19 cellular contexts compared by ENCODE assay signal in the genomic region with DNA sequence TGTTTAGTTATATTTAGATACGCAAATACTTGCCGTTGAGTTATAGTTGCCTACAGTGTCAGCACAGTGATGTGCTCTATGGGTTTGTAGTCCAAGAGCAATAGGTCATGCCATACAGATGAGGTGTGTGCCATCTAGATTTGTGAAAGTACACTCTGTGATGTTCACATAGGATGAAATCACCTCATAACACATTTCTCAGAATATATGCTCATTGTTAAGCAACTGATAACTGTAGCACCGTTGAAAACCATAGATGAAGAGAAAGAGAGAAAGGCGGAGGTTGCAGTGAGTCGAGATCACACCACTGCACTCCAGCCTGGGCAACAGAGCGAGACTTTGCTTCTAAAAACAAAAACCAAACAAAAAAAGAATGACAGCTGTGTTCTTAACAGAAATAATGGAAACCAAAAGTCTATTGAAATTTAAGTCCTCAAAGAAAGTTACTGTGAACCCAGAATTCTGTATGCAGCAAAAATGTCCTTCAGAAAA. TPM values are rescaled to one million over a fixed set of nuclear protein-coding genes. Genes with fewer than 3 reads are reported as not detected.
DNase-seq lines count a peak whose midpoint lies in the region; ATAC-seq and TF ChIP-seq lines count a peak whose summit lies in the region.
"Had no signal": no experiment of that assay in that cellular context is flagged by ENCODE, and none has a peak within 500 bp of the region (broad histone marks: within the 10 kb centered on the region; RNA-seq: fewer than 3 reads in every experiment).

No MANE protein-coding gene starts in this region.

- H3K4me3 ChIP-seq in HEK293 (ENCODE audit: low read depth, low read length) = no peak overlapping the region
- no peak overlapping the region for H3K4me3 ChIP-seq in effector memory CD4-positive, alpha-beta T cell (ENCODE audit: insufficient read depth, low read depth, low read length, poor library complexity, severe bottlenecking)
- H3K4me3 ChIP-seq: gastrocnemius medialis, MG63, ovary, skin epidermis had no signal

- ATAC-seq in activated T-cell treated with anti-CD3 and anti-CD28 coated beads, Interleukin-2, amount 50 U/mL, for 72 hours (replicated peaks in 1 of 2) = peak; percentile 52 to 77
- peak; percentile 51 for ATAC-seq in HG03565 (IDR thresholded peaks at IDR 0.05; ENCODE audit: unreplicated experiment)
- ATAC-seq in stimulated activated naive CD8-positive, alpha-beta T cell treated with anti-CD3 and anti-CD28 coated beads, Interleukin-15, Interleukin-2, amounts not matched to agents 100 U/mL and 50 U/mL, for 24 hours = peak; percentile 30
- ATAC-seq in effector memory CD8-positive, alpha-beta T cell (replicated peaks) = no peak
- ATAC-seq: gastrocnemius medialis had no signal

- peaks cover 0 to 3% of the 10 kb centered on the region in 2 donors for H3K9me3 Mint-ChIP-seq in activated T-cell treated with anti-CD3 and anti-CD28 coated beads, Interleukin-2, amount 50 U/mL, for 72 hours
- no peaks in the 10 kb centered on the region for H3K9me3 Mint-ChIP-seq in effector memory CD8-positive, alpha-beta T cell
- H3K9me3 Mint-ChIP-seq: endodermal cell had no signal

- no peaks in the 10 kb centered on the region for H3K9me3 ChIP-seq in HEK293 (ENCODE audit: control insufficient read depth, insufficient read depth, low read depth, low read length)
- no peaks in the 10 kb centered on the region for H3K9me3 ChIP-seq in effector memory CD4-positive, alpha-beta T cell (ENCODE audit: control insufficient read depth, low read length)
- H3K9me3 ChIP-seq: gastrocnemius medialis, ovary had no signal

- H3K36me3 Mint-ChIP-seq in activated T-cell treated with anti-CD3 and anti-CD28 coated beads, Interleukin-2, amount 50 U/mL, for 72 hours (ENCODE audit: insufficient read depth in 2 of 2) = peaks cover 8 to 21% of the 10 kb centered on the region in 2 donors
- H3K36me3 Mint-ChIP-seq in effector memory CD8-positive, alpha-beta T cell (ENCODE audit: insufficient read depth) = peaks cover 31% of the 10 kb centered on the region

- peaks cover 65% of the 10 kb centered on the region for H3K4me1 Mint-ChIP-seq in activated T-cell treated with anti-CD3 and anti-CD28 coated beads, Interleukin-2, amount 50 U/mL, for 72 hours (ENCODE audit: low read depth)
- peaks cover 33 to 54% of the 10 kb centered on the region in 2 donors for H3K4me1 Mint-ChIP-seq in effector memory CD8-positive, alpha-beta T cell (ENCODE audit: low read depth in 2 of 2)

- CTCF ChIA-PET in HEK293 (lab: Yijun Ruan, JAX) = no interaction called here

- DNase-seq in activated T-cell treated with anti-CD3 and anti-CD28 coated beads, Interleukin-2, amount 50 U/mL, for 72 hours = no peak
- no peak for DNase-seq in activated T-cell treated with anti-CD3 and anti-CD28 coated beads for 4 hours
- no peak for DNase-seq in stimulated activated naive CD8-positive, alpha-beta T cell treated with anti-CD3 and anti-CD28 coated beads, Interleukin-15, Interleukin-2, amounts not matched to agents 100 U/mL and 50 U/mL, for 24 hours
- DNase-seq in effector memory CD4-positive, alpha-beta T cell = no peak
- no peak for DNase-seq in effector memory CD8-positive, alpha-beta T cell
- DNase-seq in NCI-H2227 treated with DMSO at 0.1 percent for 48 hours (lab: John Stamatoyannopoulos, UW) = no peak
- DNase-seq: activated naive CD4-positive, alpha-beta T cell treated with Interleukin-2 at 50 U/mL for 16 hours; endodermal cell; gastrocnemius medialis; mesenchymal stem cell; MG63; NK-92 treated with Interleukin-12 subunit alpha and Interleukin-12 subunit beta, amount 100 ng/mL, for 24 hours; ovary; SHP77 treated with DMSO at 0.1 percent for 48 hours had no signal

- POLR2A ChIA-PET in HEK293 (lab: Yijun Ruan, JAX) = no interaction called here

- H3K27me3 ChIP-seq in effector memory CD4-positive, alpha-beta T cell (replicated peaks; ENCODE audit: control insufficient read depth, insufficient read depth, low read length, poor library complexity, severe bottlenecking) = no peaks in the 10 kb centered on the region
- H3K27me3 ChIP-seq: gastrocnemius medialis, MG63, ovary had no signal

- H3K27ac Mint-ChIP-seq in activated T-cell treated with anti-CD3 and anti-CD28 coated beads, Interleukin-2, amount 50 U/mL, for 72 hours = no peak overlapping the region
- H3K27ac Mint-ChIP-seq in effector memory CD8-positive, alpha-beta T cell = no peak overlapping the region
- H3K27ac Mint-ChIP-seq: endodermal cell had no signal

- no peak for TF ChIP-seq CTCF in HEK293 (tag by site-specific recombination; IDR thresholded peaks at IDR 0.05)

- H3K27ac ChIP-seq in HEK293 (ENCODE audit: extremely low read depth, low read depth, low read length) = no peak overlapping the region
- no peak overlapping the region for H3K27ac ChIP-seq in effector memory CD4-positive, alpha-beta T cell (ENCODE audit: insufficient read depth, low read length, poor library complexity, severe bottlenecking)
- H3K27ac ChIP-seq: gastrocnemius medialis, ovary, skin epidermis had no signal

- no peaks in the 10 kb centered on the region for H3K27me3 Mint-ChIP-seq in activated T-cell treated with anti-CD3 and anti-CD28 coated beads, Interleukin-2, amount 50 U/mL, for 72 hours (ENCODE audit: low read depth)
- no peaks in the 10 kb centered on the region for H3K27me3 Mint-ChIP-seq in effector memory CD8-positive, alpha-beta T cell

- no peak overlapping the region for H3K4me3 Mint-ChIP-seq in activated T-cell treated with anti-CD3 and anti-CD28 coated beads, Interleukin-2, amount 50 U/mL, for 72 hours
- no peak overlapping the region for H3K4me3 Mint-ChIP-seq in effector memory CD8-positive, alpha-beta T cell
- H3K4me3 Mint-ChIP-seq: endodermal cell had no signal

- no peaks in the 10 kb centered on the region; the same call in 1 of the 2 replicates for H3K4me1 ChIP-seq in HEK293 (ENCODE audit: control insufficient read depth, insufficient read depth, low read length)
- no peaks in the 10 kb centered on the region for H3K4me1 ChIP-seq in effector memory CD4-positive, alpha-beta T cell (ENCODE audit: control insufficient read depth, insufficient read depth, low read length, poor library complexity, severe bottlenecking)

- H3K36me3 ChIP-seq in HEK293 (ENCODE audit: control insufficient read depth in 2 of 2, insufficient read depth in 1 of 2, low read length in 2 of 2) = peaks cover 0 to 16% of the 10 kb centered on the region in 2 experiments; a peak in 2 of 3 replicates
- no peaks in the 10 kb centered on the region for H3K36me3 ChIP-seq in effector memory CD4-positive, alpha-beta T cell (ENCODE audit: control insufficient read depth, insufficient read depth, low read length)
- H3K36me3 ChIP-seq: gastrocnemius medialis, ovary had no signal

TF ChIP-seq in HEK293, 187 proteins besides CTCF, POLR2A, EP300 and RAD21:
- TF ChIP-seq, protein P1, sequence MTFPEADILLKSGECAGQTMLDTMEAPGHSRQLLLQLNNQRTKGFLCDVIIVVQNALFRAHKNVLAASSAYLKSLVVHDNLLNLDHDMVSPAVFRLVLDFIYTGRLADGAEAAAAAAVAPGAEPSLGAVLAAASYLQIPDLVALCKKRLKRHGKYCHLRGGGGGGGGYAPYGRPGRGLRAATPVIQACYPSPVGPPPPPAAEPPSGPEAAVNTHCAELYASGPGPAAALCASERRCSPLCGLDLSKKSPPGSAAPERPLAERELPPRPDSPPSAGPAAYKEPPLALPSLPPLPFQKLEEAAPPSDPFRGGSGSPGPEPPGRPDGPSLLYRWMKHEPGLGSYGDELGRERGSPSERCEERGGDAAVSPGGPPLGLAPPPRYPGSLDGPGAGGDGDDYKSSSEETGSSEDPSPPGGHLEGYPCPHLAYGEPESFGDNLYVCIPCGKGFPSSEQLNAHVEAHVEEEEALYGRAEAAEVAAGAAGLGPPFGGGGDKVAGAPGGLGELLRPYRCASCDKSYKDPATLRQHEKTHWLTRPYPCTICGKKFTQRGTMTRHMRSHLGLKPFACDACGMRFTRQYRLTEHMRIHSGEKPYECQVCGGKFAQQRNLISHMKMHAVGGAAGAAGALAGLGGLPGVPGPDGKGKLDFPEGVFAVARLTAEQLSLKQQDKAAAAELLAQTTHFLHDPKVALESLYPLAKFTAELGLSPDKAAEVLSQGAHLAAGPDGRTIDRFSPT (tag by site-specific recombination; IDR thresholded peaks at IDR 0.05) = no peak
- TF ChIP-seq SETDB1 (IDR thresholded peaks at IDR 0.05; ENCODE audit: insufficient read length, low read length) (peak; percentile 90), ZNF133 (tag by site-specific recombination; IDR thresholded peaks at IDR 0.05) (no peak), ZNF792 (tag by site-specific recombination; IDR thresholded peaks at IDR 0.05) (no peak), ZNF394 (tag by site-specific recombination; IDR thresholded peaks at IDR 0.05; ENCODE audit: borderline replicate concordance) (no peak)
TF ChIP-seq in HEK293: peak in this region for 1.

RNA-seq across cellular contexts. Expression of gene DGKD, which starts 9.5 kb away (rescaled TPM):
- total RNA-seq in activated T-cell treated with anti-CD3 and anti-CD28 coated beads, Interleukin-2, amount 50 U/mL, for 72 hours = 10 to 100 TPM; 78.0 to 94.4 TPM

RNA-seq across cellular contexts. Expression of gene SAG, which starts 56.2 kb away (rescaled TPM):
- total RNA-seq in activated T-cell treated with anti-CD3 and anti-CD28 coated beads, Interleukin-2, amount 50 U/mL, for 72 hours = under 1 TPM; 0.02 TPM
- total RNA-seq: endodermal cell, HT1080, ovary, subcutaneous adipose tissue had no signal
